Comparison of ENCODE assay signal across 15 cellular contexts in genomic region chr11:15913261-15913660, GRCh38.
DNase-seq lines count a peak whose midpoint lies in the region; ATAC-seq, FAIRE-seq and TF ChIP-seq lines count a peak whose summit lies in the region.
"Had no signal": no experiment of that assay in that cellular context is flagged by ENCODE, and none has a peak within 500 bp of the region (broad histone marks: within the 10 kb centered on the region; RNA-seq: fewer than 3 reads in every experiment).

No MANE protein-coding gene starts in this region.

- H3K4ac ChIP-seq in IMR-90 (ENCODE audit: low read depth, low read length) (peak overlapping the region; percentile 11; the same call in 1 of the 2 replicates), trophoblast cell (ENCODE audit: low read depth, low read length) (no peak overlapping the region)

- H3K4me3 ChIP-seq in IMR-90 (ENCODE audit: insufficient read depth, low read depth, low read length) (no peak overlapping the region), K562 (no peak overlapping the region), trophoblast cell (ENCODE audit: low read depth, low read length) (no peak overlapping the region), esophagus muscularis mucosa (no peak overlapping the region)
- H3K4me3 ChIP-seq: pancreas had no signal

- FAIRE-seq in K562 (lab: Jason Lieb, UNC): no peak
- FAIRE-seq: kidney, pancreas had no signal

- H3K27me3 ChIP-seq in IMR-90 (ENCODE audit: control insufficient read depth, insufficient read depth, low read length) (no peaks in the 10 kb centered on the region; the same call in 1 of the 2 replicates), K562 (ENCODE audit: control insufficient read depth in 2 of 2, insufficient read depth in 2 of 2, low read length in 2 of 2) (peaks cover 0 to 4% of the 10 kb centered on the region in 2 experiments; a peak in 2 of 5 replicates), trophoblast cell (ENCODE audit: insufficient read depth, low read length) (no peaks in the 10 kb centered on the region), esophagus muscularis mucosa (no peaks in the 10 kb centered on the region)
- H3K27me3 ChIP-seq: pancreas had no signal

- dilution Hi-C loops in IMR-90 (cut with HindIII; ENCODE audit: low sequenced_read_pairs, unreplicated experiment): no loop called here

- intact Hi-C loops in IMR-90 (cut with micrococcal nuclease) (loop anchor here (5.0 kb wide), 1 partner anchor 694 kb away; no protein-coding TSS in a partner anchor), K562 (cut with micrococcal nuclease) (no loop called here), left cardiac atrium (cut with DNase I) (loop anchor here in 1 of 2 donors (10.0 kb wide), 1 partner anchor 52 kb away; no protein-coding TSS in a partner anchor), esophagus muscularis mucosa (cut with DNase I) (no loop called here)

- POLR2A ChIA-PET in IMR-90 (lab: Charles Lee; ENCODE audit: unreplicated experiment) (no interaction called here), K562 (lab: Yijun Ruan, JAX) (interaction anchor here (0.8 to 1.3 kb wide), 3 partner anchors 10 to 234 kb away, joined by 3 to 4 read pairs (median 4); no protein-coding TSS in a partner anchor)

- peak; percentile 26 for TF ChIP-seq CTCF in IMR-90 (conservative IDR thresholded peaks at IDR 0.05; ENCODE audit: low read depth, low read length)
- peak in 2 of 3 experiments; percentile 2 to 19; a peak in 2 of 6 replicates for TF ChIP-seq CTCF in K562 (IDR thresholded peaks at IDR 0.05 in 2 of 3, conservative IDR thresholded peaks at IDR 0.05 in 1 of 3; ENCODE audit: insufficient read depth in 2 of 3, low read depth in 1 of 3, low read length in 3 of 3)
- no peak for TF ChIP-seq CTCF in esophagus muscularis mucosa (IDR thresholded peaks at IDR 0.05)

- TF ChIP-seq POLR2A in IMR-90 (IDR thresholded peaks at IDR 0.05; ENCODE audit: low read depth, low read length) (no peak), K562 (conservative IDR thresholded peaks at IDR 0.05) (no peak), esophagus muscularis mucosa (IDR thresholded peaks at IDR 0.05; ENCODE audit: low read depth) (no peak), GM18505 (IDR thresholded peaks at IDR 0.05; ENCODE audit: borderline replicate concordance, extremely low read depth, insufficient read depth, insufficient read length) (no peak)

- no peak overlapping the region for H3K9ac ChIP-seq in IMR-90 (ENCODE audit: low read depth, low read length)
- H3K9ac ChIP-seq in K562 (ENCODE audit: insufficient read depth in 1 of 2, low read depth in 2 of 2, low read length in 2 of 2): no peak overlapping the region
- H3K9ac ChIP-seq in trophoblast cell (ENCODE audit: low read length): no peak overlapping the region

- H3K4me1 ChIP-seq in IMR-90 (ENCODE audit: control insufficient read depth, insufficient read depth, low read length): peaks cover 4% of the 10 kb centered on the region; the same call in 1 of the 2 replicates
- peaks cover 0 to 3% of the 10 kb centered on the region in 2 experiments; a peak in 1 of 5 replicates for H3K4me1 ChIP-seq in K562 (replicated peaks in 1 of 2; ENCODE audit: control insufficient read depth in 2 of 2, insufficient read depth in 2 of 2, low read length in 2 of 2)
- H3K4me1 ChIP-seq in trophoblast cell (ENCODE audit: control insufficient read depth in 1 of 2, insufficient read depth in 2 of 2, low read length in 2 of 2): peaks cover 12 to 15% of the 10 kb centered on the region in 2 experiments
- peaks cover 0 to 15% (median 9%) of the 10 kb centered on the region in 4 donors for H3K4me1 ChIP-seq in esophagus muscularis mucosa
- H3K4me1 ChIP-seq: pancreas had no signal

- H2AK5ac ChIP-seq in IMR-90 (ENCODE audit: low read depth, low read length): no peak overlapping the region
- H2AK5ac ChIP-seq in trophoblast cell (ENCODE audit: low read length): no peak overlapping the region

- peak overlapping the region in 1 of 2 experiments; percentile 8; a peak in 1 of 4 replicates for H4K8ac ChIP-seq in IMR-90 (ENCODE audit: low read depth in 2 of 2, low read length in 2 of 2)
- H4K8ac ChIP-seq in trophoblast cell (ENCODE audit: low read depth, low read length): no peak overlapping the region

- WGBS in IMR-90 (ENCODE audit: extremely low coverage in 2 of 2, insufficient read length in 1 of 2), 2 experiments: no CpG with 5 or more reads among the region's 2 CpGs
- 50% methylated on average over 2 of the region's 2 CpGs for WGBS in K562 (ENCODE audit: insufficient coverage, low coverage, missing lambda C conversion rate)
- no CpG with 5 or more reads among the region's 2 CpGs for WGBS in trophoblast cell (ENCODE audit: extremely low coverage, insufficient coverage, insufficient read length)
- WGBS in esophagus muscularis mucosa: 94% methylated on average over 2 of the region's 2 CpGs

- H2AFZ ChIP-seq in IMR-90 (replicated peaks; ENCODE audit: low read length, poor library complexity): no peak overlapping the region
- H2AFZ ChIP-seq in K562 (ENCODE audit: low read depth, low read length): no peak overlapping the region
- H2AFZ ChIP-seq in trophoblast cell (ENCODE audit: insufficient read depth, low read length, poor library complexity): no peak overlapping the region

- no TSS peak for BruUV-seq in IMR-90 (replicated peaks; lab: Mats Ljungman, UMichigan)
- no TSS peak for BruUV-seq in K562 (replicated peaks; lab: Mats Ljungman, UMichigan)

- H3K56ac ChIP-seq in IMR-90 (ENCODE audit: extremely low read depth, insufficient read depth, low read length): no peak overlapping the region

- H2BK15ac ChIP-seq in IMR-90 (ENCODE audit: low read depth, low read length): no peak overlapping the region

- peak overlapping the region; percentile 43; the same call in 1 of the 2 replicates for H3K18ac ChIP-seq in IMR-90 (ENCODE audit: low read depth, low read length)
- H3K18ac ChIP-seq in trophoblast cell (ENCODE audit: low read length): no peak overlapping the region

- H3K36me3 ChIP-seq in IMR-90 (ENCODE audit: control insufficient read depth, insufficient read depth, low read length) (no peaks in the 10 kb centered on the region), K562 (ENCODE audit: control insufficient read depth, insufficient read depth, low read length) (no peaks in the 10 kb centered on the region), trophoblast cell (ENCODE audit: control insufficient read depth in 1 of 2, insufficient read depth in 2 of 2, low read length in 2 of 2) (no peaks in the 10 kb centered on the region), esophagus muscularis mucosa (no peaks in the 10 kb centered on the region)
- H3K36me3 ChIP-seq: pancreas had no signal

- H3K79me1 ChIP-seq in IMR-90 (ENCODE audit: low read depth in 1 of 2, low read length in 2 of 2) (no peaks in the 10 kb centered on the region), trophoblast cell (ENCODE audit: low read length) (no peaks in the 10 kb centered on the region)

- in situ Hi-C loops in IMR-90 (cut with MboI; ENCODE audit: low sequenced_read_pairs): no loop called here
- in situ Hi-C loops in K562 (cut with MboI): no loop called here

- ATAC-seq in IMR-90 (ENCODE audit: low read depth) (peak; percentile 66), K562 (peak; percentile 40; the same call in 2 of the 3 replicates), left cardiac atrium (peak; percentile 51 to 67), GM18505 (IDR thresholded peaks at IDR 0.05; ENCODE audit: unreplicated experiment) (no peak)
- ATAC-seq: pancreas, PC-3, SK-N-SH treated with all-trans-retinoic acid at 6 μM for 48 hours had no signal

- 0 out of 2 replicates have a peak overlapping the region, but pooled peaks have one; percentile 27 for H2BK20ac ChIP-seq in IMR-90 (ENCODE audit: low read depth, low read length)

- H3K4me2 ChIP-seq in IMR-90 (ENCODE audit: low read depth, low read length) (no peak overlapping the region), K562 (ENCODE audit: insufficient read depth, low read length) (no peak overlapping the region), trophoblast cell (ENCODE audit: low read length) (no peak overlapping the region)

- H3K14ac ChIP-seq in IMR-90 (replicated peaks; ENCODE audit: low read depth, low read length) (no peak overlapping the region), trophoblast cell (ENCODE audit: low read length) (no peak overlapping the region)

- H3K79me2 ChIP-seq in K562 (ENCODE audit: control insufficient read depth, insufficient read depth, low read length): no peaks in the 10 kb centered on the region
- H3K79me2 ChIP-seq in trophoblast cell (ENCODE audit: control insufficient read depth, insufficient read depth, low read length, poor library complexity): no peaks in the 10 kb centered on the region

- H3K27ac ChIP-seq in IMR-90 (ENCODE audit: insufficient read depth, low read length) (no peak overlapping the region), K562 (ENCODE audit: extremely low read depth, low read depth, low read length) (no peak overlapping the region), trophoblast cell (ENCODE audit: low read depth, low read length) (no peak overlapping the region), esophagus muscularis mucosa (replicated peaks in 1 of 4) (no peak overlapping the region)
- H3K27ac ChIP-seq: pancreas had no signal

- H4K91ac ChIP-seq in IMR-90 (ENCODE audit: insufficient read depth, low read depth, low read length) (no peak overlapping the region), trophoblast cell (ENCODE audit: low read depth, low read length) (no peak overlapping the region)

- H3K23ac ChIP-seq in IMR-90 (ENCODE audit: low read depth, low read length): no peak overlapping the region
- H3K23ac ChIP-seq in trophoblast cell (ENCODE audit: low read length): no peak overlapping the region

- no peaks in the 10 kb centered on the region for H4K20me1 ChIP-seq in IMR-90 (ENCODE audit: insufficient read depth, low read length)
- H4K20me1 ChIP-seq in K562 (replicated peaks; ENCODE audit: control insufficient read depth, insufficient read depth, low read length): no peaks in the 10 kb centered on the region; the same call in 1 of the 2 replicates

- TF ChIP-seq EP300 in K562 (IDR thresholded peaks at IDR 0.05; ENCODE audit: low read length) (no peak), esophagus muscularis mucosa (IDR thresholded peaks at IDR 0.05) (no peak)

- no peak overlapping the region for H4K5ac ChIP-seq in IMR-90 (ENCODE audit: low read depth, low read length)

- H4K12ac ChIP-seq in trophoblast cell (ENCODE audit: low read depth, low read length): no peak overlapping the region

- H2BK120ac ChIP-seq in IMR-90 (ENCODE audit: low read depth, low read length) (0 out of 2 replicates have a peak overlapping the region, but pooled peaks have one; percentile 26), trophoblast cell (ENCODE audit: insufficient read depth, low read length, poor library complexity) (peak overlapping the region; percentile 23)

- no peaks in the 10 kb centered on the region for H3K9me1 ChIP-seq in IMR-90 (ENCODE audit: insufficient read depth, low read length)
- H3K9me1 ChIP-seq in K562 (ENCODE audit: control insufficient read depth, insufficient read depth, low read length): no peaks in the 10 kb centered on the region

- no peak overlapping the region for H2BK12ac ChIP-seq in trophoblast cell (ENCODE audit: low read length)

- no peak overlapping the region for H2BK5ac ChIP-seq in IMR-90 (ENCODE audit: low read depth, low read length, poor library complexity, severe bottlenecking)
- H2BK5ac ChIP-seq in trophoblast cell (ENCODE audit: low read depth, low read length, poor library complexity): no peak overlapping the region

- H2AK9ac ChIP-seq in IMR-90 (replicated peaks; ENCODE audit: low read depth, low read length, poor library complexity): no peak overlapping the region

- H3K9me3 ChIP-seq in IMR-90 (ENCODE audit: control insufficient read depth, insufficient read depth, low read length): no peaks in the 10 kb centered on the region
- H3K9me3 ChIP-seq in K562 (replicated peaks; ENCODE audit: control insufficient read depth, insufficient read depth, low read depth, low read length): no peaks in the 10 kb centered on the region
- no peaks in the 10 kb centered on the region for H3K9me3 ChIP-seq in trophoblast cell (ENCODE audit: insufficient read depth, low read depth, low read length)
- H3K9me3 ChIP-seq in esophagus muscularis mucosa: no peaks in the 10 kb centered on the region
- H3K9me3 ChIP-seq: pancreas had no signal

- CTCF ChIA-PET in IMR-90 (lab: Yijun Ruan, JAX): no interaction called here
- CTCF ChIA-PET in K562 (lab: Yijun Ruan, JAX; ENCODE audit: low intra/inter-chr PET ratio): no interaction called here

- no peak for DNase-seq in IMR-90
- DNase-seq in K562 (ENCODE audit: extremely low read depth in 1 of 4, low spot score in 3 of 4): no peak
- DNase-seq in left cardiac atrium: no peak
- DNase-seq in trophoblast cell: no peak
- DNase-seq in HT-29 (ENCODE audit: low spot score): no peak
- DNase-seq in esophagus muscularis mucosa (ENCODE audit: extremely low spot score): no peak
- no peak for DNase-seq in activated T-cell treated with anti-CD3 and anti-CD28 coated beads for 4 hours
- DNase-seq: activated CD4-positive, alpha-beta T cell treated with anti-CD3 and anti-CD28 coated beads, Interleukin-2, amount 50 U/mL, for 4 hours; activated naive CD8-positive, alpha-beta T cell treated with anti-CD3 and anti-CD28 coated beads, Interleukin-2, amount 50 U/mL, for 24 hours; kidney; NCI-H1436; pancreas; PC-3 had no signal

- no peak; the same call in 1 of the 2 replicates for TF ChIP-seq RAD21 in IMR-90 (IDR thresholded peaks at IDR 0.05; ENCODE audit: low read length)
- TF ChIP-seq RAD21 in K562 (CRISPR knock-in tag; conservative IDR thresholded peaks at IDR 0.05 in 1 of 2, IDR thresholded peaks at IDR 0.05 in 1 of 2): no peak

Comparison
In these comparisons a context has a peak if more than half of its experiments do, and no peak if none do; other contexts are left out.
1. CTCF ChIP-seq: peak in IMR-90 (single experiment) and K562 (2 of 3); none in esophagus muscularis mucosa (0 of 3).